In genomic region chr1:12251442-12251841, GRCh38 we compare ENCODE assay signal across 24 cellular contexts. TPM values are rescaled to one million over a fixed set of nuclear protein-coding genes. Genes with fewer than 3 reads are reported as not detected.
DNase-seq lines count a peak whose midpoint lies in the region; ATAC-seq and TF ChIP-seq lines count a peak whose summit lies in the region.
"Had no signal": no experiment of that assay in that cellular context is flagged by ENCODE, and none has a peak within 500 bp of the region (broad histone marks: within the 10 kb centered on the region; RNA-seq: fewer than 3 reads in every experiment).

No MANE protein-coding gene starts in this region.

- no peaks in the 10 kb centered on the region for H3K79me2 ChIP-seq in SK-N-SH (ENCODE audit: insufficient read depth)

- POLR2A ChIA-PET in SK-N-SH (lab: Yijun Ruan, JAX), result no interaction called here

- no peak overlapping the region for H3K4me3 ChIP-seq in SK-N-SH (ENCODE audit: low read depth in 2 of 2, low read length in 1 of 2)
- no peak overlapping the region for H3K4me3 ChIP-seq in adipocyte (ENCODE audit: low read length)
- H3K4me3 ChIP-seq in skeletal muscle cell (ENCODE audit: low read depth, low read length), result no peak overlapping the region
- H3K4me3 ChIP-seq: lung, neural progenitor cell, sigmoid colon, SJSA1 had no signal

- no peaks in the 10 kb centered on the region for H3K9me3 ChIP-seq in SK-N-SH
- no peaks in the 10 kb centered on the region for H3K9me3 ChIP-seq in adipocyte (ENCODE audit: control insufficient read depth, low read length)
- H3K9me3 ChIP-seq: BE2C, sigmoid colon, SJSA1 had no signal

- CTCF ChIA-PET in SK-N-SH (lab: Yijun Ruan, JAX), result interaction anchor here (1.0 to 1.5 kb wide), 2 partner anchors 22 to 366 kb away, joined by 3 to 6 read pairs; partner anchors contain the start of gene DHRS3

- ATAC-seq in SK-N-SH treated with all-trans-retinoic acid at 6 μM for 48 hours, result peak; percentile 84
- ATAC-seq: activated T-cell treated with anti-CD3 and anti-CD28 coated beads, Interleukin-2, amount 50 U/mL, for 72 hours; T-helper 17 cell had no signal

- TF ChIP-seq RAD21 in SK-N-SH (IDR thresholded peaks at IDR 0.05; ENCODE audit: low read length), result no peak

- no peak for TF ChIP-seq CTCF in SK-N-SH (IDR thresholded peaks at IDR 0.05)

- H3K4me2 ChIP-seq in SK-N-SH, result no peak overlapping the region
- H3K4me2 ChIP-seq: neural progenitor cell had no signal

- H3K27me3 ChIP-seq in SK-N-SH (ENCODE audit: insufficient read depth) (no peaks in the 10 kb centered on the region), adipocyte (replicated peaks; ENCODE audit: control insufficient read depth, insufficient read depth, low read length) (no peaks in the 10 kb centered on the region)
- H3K27me3 ChIP-seq: BE2C, neural progenitor cell, sigmoid colon, SJSA1 had no signal

- H3K36me3 ChIP-seq in SK-N-SH (replicated peaks in 1 of 2; ENCODE audit: control insufficient read depth in 1 of 2, insufficient read depth in 2 of 2, low read length in 1 of 2), result peaks cover 20 to 45% of the 10 kb centered on the region in 2 experiments
- H3K36me3 ChIP-seq in adipocyte (ENCODE audit: control insufficient read depth, insufficient read depth, low read length, severe bottlenecking), result peaks cover 71% of the 10 kb centered on the region
- H3K36me3 ChIP-seq: BE2C had no signal

- no peaks in the 10 kb centered on the region for H3K9me2 ChIP-seq in SK-N-SH

- H3K4me1 ChIP-seq in SK-N-SH (ENCODE audit: control insufficient read depth in 1 of 2, insufficient read depth in 2 of 2, low read depth in 1 of 2, low read length in 1 of 2) (no peaks in the 10 kb centered on the region), adipocyte (ENCODE audit: control insufficient read depth, insufficient read depth, low read length) (peaks cover 18% of the 10 kb centered on the region)
- H3K4me1 ChIP-seq: BE2C, neural progenitor cell, sigmoid colon, SJSA1 had no signal

- no peak overlapping the region for H2AFZ ChIP-seq in SK-N-SH (ENCODE audit: low read depth)
- H2AFZ ChIP-seq: neural progenitor cell had no signal

- no peak for TF ChIP-seq EP300 in SK-N-SH (IDR thresholded peaks at IDR 0.05; ENCODE audit: borderline replicate concordance in 1 of 2, low read depth in 1 of 2, low read length in 1 of 2)

- DNase-seq in SK-N-SH (no peak), adipocyte (ENCODE audit: low read depth) (peak; percentile 65), fibroblast of peridontal ligament (ENCODE audit: extremely low read depth) (peak; percentile 57), skeletal muscle cell (ENCODE audit: low read depth) (peak; percentile 21), RPMI8226 (no peak), NCI-H526 (lab: John Stamatoyannopoulos, UW) (no peak)
- DNase-seq in activated T-cell treated with anti-CD3 and anti-CD28 coated beads, Interleukin-2, amount 50 U/mL, for 48 hours, result no peak
- DNase-seq: activated CD4-positive, alpha-beta T cell treated with anti-CD3 and anti-CD28 coated beads for 4 hours; activated naive CD4-positive, alpha-beta T cell treated with anti-CD3 and anti-CD28 coated beads for 36 hours; activated T-cell treated with anti-CD3 and anti-CD28 coated beads, Interleukin-2, amount 50 U/mL, for 72 hours; BE2C; effector CD4-positive, alpha-beta T cell; H9; KG1; NCI-H1436; NCI-H2107; NCI-H524 treated with DMSO at 0.1 percent for 48 hours; sigmoid colon; T-helper 17 cell had no signal

- H3K9ac ChIP-seq in SK-N-SH, result no peak overlapping the region
- H3K9ac ChIP-seq in adipocyte (ENCODE audit: low read length), result no peak overlapping the region
- H3K9ac ChIP-seq: neural progenitor cell had no signal

- WGBS in SK-N-SH (ENCODE audit: low lambda C conversion rate), result 77% methylated on average over 5 of the region's 5 CpGs

- H3K27ac ChIP-seq in SK-N-SH (ENCODE audit: low read depth in 2 of 2, low read length in 1 of 2), result no peak overlapping the region
- H3K27ac ChIP-seq: 22Rv1, neural progenitor cell, sigmoid colon, SJSA1 had no signal

- no peaks in the 10 kb centered on the region for H3F3A ChIP-seq in SK-N-SH (replicated peaks; ENCODE audit: insufficient read depth)

- no peaks in the 10 kb centered on the region for H4K20me1 ChIP-seq in SK-N-SH (ENCODE audit: insufficient read depth)

TF ChIP-seq in SK-N-SH treated with all-trans-retinoic acid at 6 μM for 48 hours, 23 proteins besides CTCF, POLR2A, EP300 and RAD21:
- TF ChIP-seq TOX (CRISPR knock-in tag; IDR thresholded peaks at IDR 0.05; ENCODE audit: borderline replicate concordance), result no peak
- TF ChIP-seq SNAI2 (CRISPR knock-in tag; IDR thresholded peaks at IDR 0.05), result no peak
- no peak for TF ChIP-seq BACH2 (CRISPR knock-in tag; IDR thresholded peaks at IDR 0.05; ENCODE audit: borderline replicate concordance)

TF ChIP-seq in SK-N-SH, 30 proteins besides CTCF, POLR2A, EP300 and RAD21:
- TF ChIP-seq TEAD4 (IDR thresholded peaks at IDR 0.05; ENCODE audit: borderline replicate concordance, insufficient read depth) (no peak), NRF1 (IDR thresholded peaks at IDR 0.05; ENCODE audit: low read depth, low read length) (no peak), MEF2A (IDR thresholded peaks at IDR 0.05; ENCODE audit: borderline replicate concordance, low read depth) (no peak), MXI1 (IDR thresholded peaks at IDR 0.05; ENCODE audit: low read depth, low read length) (no peak), GABPA (IDR thresholded peaks at IDR 0.05; ENCODE audit: low read depth) (no peak), SIN3A (IDR thresholded peaks at IDR 0.05; ENCODE audit: borderline replicate concordance, low read depth, low read length) (no peak), MAX (IDR thresholded peaks at IDR 0.05; ENCODE audit: low read depth) (no peak), USF2 (IDR thresholded peaks at IDR 0.05; ENCODE audit: borderline replicate concordance, low read depth, low read length) (no peak), GATA2 (CRISPR knock-in tag; IDR thresholded peaks at IDR 0.05) (no peak), IRF3 (IDR thresholded peaks at IDR 0.05; ENCODE audit: low read depth, low read length) (no peak)

RNA-seq across cellular contexts. Expression of gene VPS13D, which starts 21.6 kb away (rescaled TPM):
- polyA plus RNA-seq in SK-N-SH (2012; rRNA removed), result 14.4 and 15.0 TPM in 2 replicates
- 9.1 and 10.8 TPM in 2 replicates for polyA plus RNA-seq in SK-N-SH (2012; cell fraction: cytosol; rRNA removed)
- 19.8 and 28.7 TPM in 2 replicates for polyA plus RNA-seq in SK-N-SH (2012; cell fraction: nucleus; rRNA removed)

Comparison
In these comparisons a context has a peak if more than half of its experiments do, and no peak if none do; other contexts are left out.
1. DNase-seq: peak in adipocyte (single experiment), fibroblast of peridontal ligament (single experiment) and skeletal muscle cell (single experiment); none in SK-N-SH (single experiment), RPMI8226 (single experiment), activated T-cell treated with anti-CD3 and anti-CD28 coated beads, Interleukin-2, amount 50 U/mL, for 48 hours (0 of 2) and NCI-H526 (0 of 2).